ENCODE assay signal across 8 cellular contexts in genomic region chr6:108835218-108835850, GRCh38. TPM values are rescaled to one million over a fixed set of nuclear protein-coding genes. Genes with fewer than 3 reads are reported as not detected.
DNase-seq lines count a peak whose midpoint lies in the region; ATAC-seq and TF ChIP-seq lines count a peak whose summit lies in the region.

No MANE protein-coding gene starts in this region.

- POLR2A ChIA-PET in Caco-2 (lab: Charles Lee) = interaction anchor here (0.5 kb wide), 1 partner anchor 275 kb away, joined by 3 read pairs; no protein-coding TSS in a partner anchor
- POLR2A ChIA-PET in RWPE1 (lab: Yijun Ruan, JAX; ENCODE audit: low non-redundant PET) = no interaction called here

- CTCF ChIA-PET in Caco-2 (lab: Charles Lee) = interaction anchor here (0.6 to 1.4 kb wide), 2 partner anchors 58 to 294 kb away, joined by 3 to 7 read pairs; no protein-coding TSS in a partner anchor
- CTCF ChIA-PET in RWPE1 (lab: Yijun Ruan, JAX) = interaction anchor here (0.6 to 1.6 kb wide), 4 partner anchors 105 to 294 kb away, joined by 3 to 8 read pairs (median 6); no protein-coding TSS in a partner anchor

- intact Hi-C loops in Caco-2 (cut with micrococcal nuclease; ENCODE audit: unreplicated experiment) (loop anchor here (1.0 to 5.0 kb wide), 5 partner anchors 38 to 293 kb away; no protein-coding TSS in a partner anchor), testis (cut with DNase I; ENCODE audit: low total_unique reads) (loop anchor here (5.0 kb wide), 1 partner anchor 293 kb away; no protein-coding TSS in a partner anchor)
- intact Hi-C loops in activated T-helper 2 cell treated with anti-CD3 and anti-CD28 coated beads, Interferon-gamma antibody, Interleukin-2, Interleukin-4, amounts not matched to agents 10 μg/mL and 5 μg/mL and 100 μg/mL, durations not matched to agents 14 hours and 24 hours and 36 hours (cut with micrococcal nuclease) = loop anchor here (1.0 kb wide), 2 partner anchors 58 to 293 kb away; no protein-coding TSS in a partner anchor

- H3K9me3 ChIP-seq in Caco-2 (no peaks in the 10 kb centered on the region), testis (no peaks in the 10 kb centered on the region)

- H3K27me3 Mint-ChIP-seq in Caco-2 (ENCODE audit: insufficient read depth, unreplicated experiment) = no peaks in the 10 kb centered on the region
- H3K27me3 Mint-ChIP-seq in activated T-helper 2 cell treated with anti-CD3 and anti-CD28 coated beads, Interferon-gamma antibody, Interleukin-2, Interleukin-4, amounts not matched to agents 10 μg/mL and 5 μg/mL and 100 μg/mL, durations not matched to agents 14 hours and 24 hours and 36 hours (ENCODE audit: low read depth) = peaks cover 20% of the 10 kb centered on the region

- no peak overlapping the region for H3K4me3 Mint-ChIP-seq in Caco-2 (ENCODE audit: unreplicated experiment)
- no peak overlapping the region for H3K4me3 Mint-ChIP-seq in activated T-helper 2 cell treated with anti-CD3 and anti-CD28 coated beads, Interferon-gamma antibody, Interleukin-2, Interleukin-4, amounts not matched to agents 10 μg/mL and 5 μg/mL and 100 μg/mL, durations not matched to agents 14 hours and 24 hours and 36 hours (ENCODE audit: low read depth)

- H3K36me3 ChIP-seq in Caco-2 (ENCODE audit: control insufficient read depth, insufficient read depth, low read length) = no peaks in the 10 kb centered on the region
- no peaks in the 10 kb centered on the region for H3K36me3 ChIP-seq in testis (ENCODE audit: low read depth, missing control alignments)

- H3K9me3 Mint-ChIP-seq in Caco-2 (ENCODE audit: unreplicated experiment) = no peaks in the 10 kb centered on the region
- no peaks in the 10 kb centered on the region for H3K9me3 Mint-ChIP-seq in activated T-helper 2 cell treated with anti-CD3 and anti-CD28 coated beads, Interferon-gamma antibody, Interleukin-2, Interleukin-4, amounts not matched to agents 10 μg/mL and 5 μg/mL and 100 μg/mL, durations not matched to agents 14 hours and 24 hours and 36 hours

- WGBS in testis, 2 donors = 32 to 40% methylated on average over 4 of the region's 4 CpGs

- H3K27ac ChIP-seq in RWPE1 = no peak overlapping the region
- no peak overlapping the region for H3K27ac ChIP-seq in foreskin keratinocyte
- H3K27ac ChIP-seq in testis = no peak overlapping the region

- no peaks in the 10 kb centered on the region for H3K27me3 ChIP-seq in Caco-2 (replicated peaks; ENCODE audit: control insufficient read depth, insufficient read depth, low read length)
- H3K27me3 ChIP-seq in foreskin keratinocyte = no peaks in the 10 kb centered on the region
- no peaks in the 10 kb centered on the region for H3K27me3 ChIP-seq in testis

- BruUV-seq in Caco-2 (replicated peaks; lab: Mats Ljungman, UMichigan) = no TSS peak

- peak; percentile 85 for ATAC-seq in GM21423 (IDR thresholded peaks at IDR 0.05; ENCODE audit: unreplicated experiment)
- ATAC-seq in foreskin keratinocyte = peak; percentile 79

- peak; percentile 87 to 89 for TF ChIP-seq CTCF in Caco-2 (IDR thresholded peaks at IDR 0.05; ENCODE audit: insufficient read depth in 1 of 2, low read depth in 1 of 2, low read length in 1 of 2, severe bottlenecking in 1 of 2, unreplicated experiment in 1 of 2)
- peak; percentile 91 for TF ChIP-seq CTCF in LNCaP clone FGC (IDR thresholded peaks at IDR 0.05; ENCODE audit: control insufficient read depth, extremely low read depth, insufficient read depth)
- peak; percentile 90 for TF ChIP-seq CTCF in RWPE1 (conservative IDR thresholded peaks at IDR 0.05; ENCODE audit: low read depth)
- TF ChIP-seq CTCF in foreskin keratinocyte (conservative IDR thresholded peaks at IDR 0.05) = peak; percentile 85
- TF ChIP-seq CTCF in testis (IDR thresholded peaks at IDR 0.05) = peak; percentile 85 to 97 (median 95)

- H3K36me3 Mint-ChIP-seq in Caco-2 (ENCODE audit: insufficient read depth, unreplicated experiment) = no peaks in the 10 kb centered on the region
- no peaks in the 10 kb centered on the region for H3K36me3 Mint-ChIP-seq in activated T-helper 2 cell treated with anti-CD3 and anti-CD28 coated beads, Interferon-gamma antibody, Interleukin-2, Interleukin-4, amounts not matched to agents 10 μg/mL and 5 μg/mL and 100 μg/mL, durations not matched to agents 14 hours and 24 hours and 36 hours (ENCODE audit: low read depth)

- no peaks in the 10 kb centered on the region for H3K4me1 Mint-ChIP-seq in Caco-2 (ENCODE audit: low read depth, unreplicated experiment)
- peaks cover 26% of the 10 kb centered on the region for H3K4me1 Mint-ChIP-seq in activated T-helper 2 cell treated with anti-CD3 and anti-CD28 coated beads, Interferon-gamma antibody, Interleukin-2, Interleukin-4, amounts not matched to agents 10 μg/mL and 5 μg/mL and 100 μg/mL, durations not matched to agents 14 hours and 24 hours and 36 hours (ENCODE audit: low read depth)

- peak; percentile 79 to 85 for DNase-seq in Caco-2
- DNase-seq in LNCaP clone FGC (ENCODE audit: low read depth) = peak; percentile 58
- DNase-seq in RWPE1 (ENCODE audit: low spot score) = peak; percentile 72
- DNase-seq in activated T-helper 2 cell treated with anti-CD3 and anti-CD28 coated beads, Interferon-gamma antibody, Interleukin-2, Interleukin-4, amounts not matched to agents 10 μg/mL and 5 μg/mL and 100 μg/mL, durations not matched to agents 14 hours and 24 hours and 36 hours (ENCODE audit: low spot score) = peak; percentile 71
- no peak for DNase-seq in foreskin keratinocyte
- DNase-seq in occipital lobe (lab: John Stamatoyannopoulos, UW) = peak; percentile 66
- DNase-seq in testis = peak; percentile 95

- no peak for TF ChIP-seq POLR2A in testis (IDR thresholded peaks at IDR 0.05)

- H3K4me3 ChIP-seq in Caco-2 (ENCODE audit: low read depth, low read length) (no peak overlapping the region), LNCaP clone FGC (ENCODE audit: low read depth, low read length) (no peak overlapping the region), testis (no peak overlapping the region)

- no peaks in the 10 kb centered on the region for H3K4me1 ChIP-seq in Caco-2
- H3K4me1 ChIP-seq in foreskin keratinocyte = no peaks in the 10 kb centered on the region
- H3K4me1 ChIP-seq in testis = peaks cover 10% of the 10 kb centered on the region

- H3K27ac Mint-ChIP-seq in Caco-2 (ENCODE audit: unreplicated experiment) = no peak overlapping the region
- no peak overlapping the region for H3K27ac Mint-ChIP-seq in activated T-helper 2 cell treated with anti-CD3 and anti-CD28 coated beads, Interferon-gamma antibody, Interleukin-2, Interleukin-4, amounts not matched to agents 10 μg/mL and 5 μg/mL and 100 μg/mL, durations not matched to agents 14 hours and 24 hours and 36 hours

RNA-seq across cellular contexts. Expression of gene ARMC2, which starts 12.9 kb away (rescaled TPM):
- 6.1 and 7.8 TPM in 2 replicates for total RNA-seq in Caco-2 (2022)
- total RNA-seq in activated T-helper 2 cell treated with anti-CD3 and anti-CD28 coated beads, Interferon-gamma antibody, Interleukin-2, Interleukin-4, amounts not matched to agents 10 μg/mL and 5 μg/mL and 100 μg/mL, durations not matched to agents 14 hours and 24 hours and 36 hours = 1.9 and 2.7 TPM in 2 replicates
- total RNA-seq in foreskin keratinocyte = 2.4 and 3.0 TPM in 2 replicates
- 1.8 and 2.6 TPM in 2 replicates for polyA plus RNA-seq in foreskin keratinocyte
- 15.3 TPM for total RNA-seq in occipital lobe
- 10 to 100 TPM; 24.0 to 51.4 TPM for total RNA-seq in testis
- 78.6 TPM for polyA plus RNA-seq in testis (ENCODE audit: insufficient read depth, low read depth, low replicate concordance)

Comparison
In these comparisons a context has a peak if more than half of its experiments do, and no peak if none do; other contexts are left out.
1. DNase-seq: peak in Caco-2 (2 of 2), LNCaP clone FGC (single experiment), RWPE1 (single experiment), activated T-helper 2 cell treated with anti-CD3 and anti-CD28 coated beads, Interferon-gamma antibody, Interleukin-2, Interleukin-4, amounts not matched to agents 10 μg/mL and 5 μg/mL and 100 μg/mL, durations not matched to agents 14 hours and 24 hours and 36 hours (single experiment), occipital lobe (single experiment) and testis (single experiment); none in foreskin keratinocyte (0 of 2).
2. Peak in every context shown above with its lines, with median percentiles within 50 percentile points of each other: CTCF ChIP-seq.